15 cellular contexts compared by ENCODE assay signal in genomic region chr2:225486226-225486625, GRCh38.
"Had no signal": no experiment of that assay in that cellular context is flagged by ENCODE, and none has a peak within 500 bp of the region (broad histone marks: within the 10 kb centered on the region; RNA-seq: fewer than 3 reads in every experiment).

No MANE protein-coding gene starts in this region.

- H3K27ac ChIP-seq: heart right ventricle, left lung, lower lobe of right lung had no signal

- H3K4me1 ChIP-seq: heart right ventricle, left lung, lower lobe of right lung had no signal

- H3K9me3 Mint-ChIP-seq: immature natural killer cell, nephron had no signal

- H3K9me3 ChIP-seq: heart right ventricle, left lung, lower lobe of right lung had no signal

- H3K4me3 Mint-ChIP-seq: immature natural killer cell, nephron had no signal

- H3K4me3 ChIP-seq: dorsolateral prefrontal cortex, heart right ventricle, left lung, lower lobe of right lung, smooth muscle cell had no signal

- H3K27me3 ChIP-seq: dorsolateral prefrontal cortex, heart right ventricle, left lung had no signal

- H3K4me1 Mint-ChIP-seq: immature natural killer cell had no signal

- H3K4me2 ChIP-seq: smooth muscle cell had no signal

- ATAC-seq: heart right ventricle, left lung, lower lobe of right lung, right cardiac atrium had no signal

- H3K36me3 Mint-ChIP-seq: immature natural killer cell had no signal

- H3K36me3 ChIP-seq: heart right ventricle, left lung, lower lobe of right lung had no signal

- DNase-seq: cortex of kidney; effector CD8-positive, alpha-beta T cell; heart right ventricle; immature natural killer cell; left lung; lower lobe of right lung; mesenchymal stem cell; midbrain; right cardiac atrium; stimulated activated CD4-positive, alpha-beta T cell treated with anti-CD3 and anti-CD28 coated beads, Interleukin-2, amount 100 ng/mL, for 48 hours; stimulated activated naive CD4-positive, alpha-beta T cell treated with Interleukin-2 at 50 U/mL for 16 hours; trophoblast cell had no signal

- H3K27ac Mint-ChIP-seq: immature natural killer cell had no signal
